Comparison of ENCODE assay signal across 16 cellular contexts in genomic region chr3:67683522-67683921, GRCh38. TPM values are rescaled to one million over a fixed set of nuclear protein-coding genes. Genes with fewer than 3 reads are reported as not detected.
DNase-seq lines count a peak whose midpoint lies in the region; ATAC-seq and TF ChIP-seq lines count a peak whose summit lies in the region.
"Had no signal": no experiment of that assay in that cellular context is flagged by ENCODE, and none has a peak within 500 bp of the region (broad histone marks: within the 10 kb centered on the region; RNA-seq: fewer than 3 reads in every experiment).

No MANE protein-coding gene starts in this region.

- peak overlapping the region; percentile 96 for H3K27ac ChIP-seq in OCI-LY7 (ENCODE audit: low read depth, low read length, poor library complexity, severe bottlenecking)
- H3K27ac ChIP-seq in left ventricle myocardium inferior (replicated peaks), result no peak overlapping the region

- BruUV-seq in OCI-LY7 (replicated peaks; lab: Mats Ljungman, UMichigan), result no TSS peak

- peak overlapping the region; percentile 86; the same call in 1 of the 2 replicates for H2AFZ ChIP-seq in OCI-LY7 (ENCODE audit: low read length)

- H3K9me2 ChIP-seq in OCI-LY7 (ENCODE audit: insufficient read depth, low read length), result no peaks in the 10 kb centered on the region

- no peak for ATAC-seq in stimulated activated memory B cell treated with anti-CD40 and anti-IgM and Interleukin-4, amounts not matched to agents 10 μg/mL and 1 μg/mL and 100 μg/mL, for 72 hours

- H3K36me3 ChIP-seq in OCI-LY7 (ENCODE audit: insufficient read depth, low read length) (peaks cover 15% of the 10 kb centered on the region), left ventricle myocardium inferior (peaks cover 5% of the 10 kb centered on the region)

- no peaks in the 10 kb centered on the region for H3K9me3 Mint-ChIP-seq in activated naive CD4-positive, alpha-beta T cell treated with anti-CD3 and anti-CD28 coated beads, Interleukin-2, amount 10 ng/mL, durations not matched to agents 7 days and 5 days
- no peaks in the 10 kb centered on the region for H3K9me3 Mint-ChIP-seq in stimulated activated memory B cell treated with anti-CD40 and anti-IgM and Interleukin-4, amounts not matched to agents 10 μg/mL and 1 μg/mL and 100 μg/mL, for 72 hours
- H3K9me3 Mint-ChIP-seq: HFFc6 had no signal

- H3K27me3 Mint-ChIP-seq in activated naive CD4-positive, alpha-beta T cell treated with anti-CD3 and anti-CD28 coated beads, Interleukin-2, amount 10 ng/mL, durations not matched to agents 7 days and 5 days, result no peaks in the 10 kb centered on the region
- no peaks in the 10 kb centered on the region for H3K27me3 Mint-ChIP-seq in stimulated activated memory B cell treated with anti-CD40 and anti-IgM and Interleukin-4, amounts not matched to agents 10 μg/mL and 1 μg/mL and 100 μg/mL, for 72 hours

- CTCF ChIA-PET in activated naive CD4-positive, alpha-beta T cell treated with anti-CD3 and anti-CD28 coated beads, Interleukin-2, amount 10 ng/mL, durations not matched to agents 7 days and 5 days (lab: Charles Lee), result interaction anchor here (1.0 to 1.5 kb wide), 2 partner anchors 8 to 28 kb away, joined by 3 to 7 read pairs; no protein-coding TSS in a partner anchor
- CTCF ChIA-PET in OCI-LY7 (lab: Charles Lee; ENCODE audit: unreplicated experiment), result no interaction called here

- peak overlapping the region; percentile 78 for H3K4me2 ChIP-seq in OCI-LY7 (ENCODE audit: low read length)

- H3K79me2 ChIP-seq in OCI-LY7 (ENCODE audit: insufficient read depth, low read depth, low read length), result no peaks in the 10 kb centered on the region

- no peak overlapping the region for H3K4me3 Mint-ChIP-seq in activated naive CD4-positive, alpha-beta T cell treated with anti-CD3 and anti-CD28 coated beads, Interleukin-2, amount 10 ng/mL, durations not matched to agents 7 days and 5 days
- H3K4me3 Mint-ChIP-seq in stimulated activated memory B cell treated with anti-CD40 and anti-IgM and Interleukin-4, amounts not matched to agents 10 μg/mL and 1 μg/mL and 100 μg/mL, for 72 hours, result no peak overlapping the region
- H3K4me3 Mint-ChIP-seq: CD14-positive monocyte, HFFc6 had no signal

- POLR2A ChIA-PET in OCI-LY7 (lab: Charles Lee), result interaction anchor here (0.6 to 2.4 kb wide), 11 partner anchors 8 to 102 kb away, joined by 3 to 16 read pairs (median 3); partner anchors contain the start of gene SUCLG2

- TF ChIP-seq CTCF in GM12864 (IDR thresholded peaks at IDR 0.05; ENCODE audit: low read depth, low read length, missing control alignments) (no peak), OCI-LY7 (conservative IDR thresholded peaks at IDR 0.05; ENCODE audit: low read length) (no peak), left ventricle myocardium inferior (IDR thresholded peaks at IDR 0.05; ENCODE audit: borderline replicate concordance) (no peak)

- H3K9me3 ChIP-seq in OCI-LY7 (ENCODE audit: low read length) (peaks cover 15% of the 10 kb centered on the region; the same call in 1 of the 2 replicates), left ventricle myocardium inferior (replicated peaks) (no peaks in the 10 kb centered on the region)

- peaks cover 3% of the 10 kb centered on the region for H3K36me3 Mint-ChIP-seq in activated naive CD4-positive, alpha-beta T cell treated with anti-CD3 and anti-CD28 coated beads, Interleukin-2, amount 10 ng/mL, durations not matched to agents 7 days and 5 days
- no peaks in the 10 kb centered on the region for H3K36me3 Mint-ChIP-seq in stimulated activated memory B cell treated with anti-CD40 and anti-IgM and Interleukin-4, amounts not matched to agents 10 μg/mL and 1 μg/mL and 100 μg/mL, for 72 hours
- H3K36me3 Mint-ChIP-seq: CD14-positive monocyte had no signal

- DNase-seq in activated naive CD4-positive, alpha-beta T cell treated with anti-CD3 and anti-CD28 coated beads, Interleukin-2, amount 10 ng/mL, durations not matched to agents 7 days and 5 days, result no peak
- no peak for DNase-seq in activated naive CD4-positive, alpha-beta T cell treated with anti-CD3 and anti-CD28 coated beads, Interleukin-2, amount 50 U/mL, for 16 hours
- DNase-seq in GM12864 (ENCODE audit: low read depth), result peak; percentile 60
- peak; percentile 77 for DNase-seq in OCI-LY7 (ENCODE audit: low spot score)
- no peak for DNase-seq in SHP77 (lab: John Stamatoyannopoulos, UW)
- DNase-seq in left ventricle myocardium inferior, result no peak
- no peak for DNase-seq in NCI-H2107 treated with DMSO at 0.1 percent for 48 hours (lab: John Stamatoyannopoulos, UW; ENCODE audit: unreplicated experiment)
- DNase-seq: HFFc6, KBM-7, NCI-H1092 treated with DMSO at 0.1 percent for 48 hours, NCI-H2081 treated with DMSO at 0.1 percent for 48 hours, NCI-H2227 treated with DMSO at 0.1 percent for 48 hours, NCI-H524, SIG-M5 had no signal

- peak overlapping the region; percentile 64 for H3K27ac Mint-ChIP-seq in activated naive CD4-positive, alpha-beta T cell treated with anti-CD3 and anti-CD28 coated beads, Interleukin-2, amount 10 ng/mL, durations not matched to agents 7 days and 5 days
- H3K27ac Mint-ChIP-seq in stimulated activated memory B cell treated with anti-CD40 and anti-IgM and Interleukin-4, amounts not matched to agents 10 μg/mL and 1 μg/mL and 100 μg/mL, for 72 hours, result peak overlapping the region; percentile 58
- H3K27ac Mint-ChIP-seq: CD14-positive monocyte, HFFc6 had no signal

- no peaks in the 10 kb centered on the region for H4K20me1 ChIP-seq in OCI-LY7 (ENCODE audit: insufficient read depth, low read length)

- intact Hi-C loops in OCI-LY7 (cut with micrococcal nuclease; ENCODE audit: unreplicated experiment) (loop anchor here (5.0 to 10.0 kb wide), 2 partner anchors 214 to 1189 kb away; no protein-coding TSS in a partner anchor), left ventricle myocardium inferior (cut with micrococcal nuclease) (no loop called here)

- no peak overlapping the region for H3K4me3 ChIP-seq in GM12864 (ENCODE audit: low read depth, low read length)
- peak overlapping the region; percentile 2 for H3K4me3 ChIP-seq in OCI-LY7 (ENCODE audit: low read depth, low read length, poor library complexity, severe bottlenecking)
- H3K4me3 ChIP-seq in left ventricle myocardium inferior, result no peak overlapping the region

- peaks cover 77% of the 10 kb centered on the region for H3K4me1 ChIP-seq in OCI-LY7 (ENCODE audit: insufficient read depth, low read length, poor library complexity, severe bottlenecking)
- H3K4me1 ChIP-seq in left ventricle myocardium inferior, result no peaks in the 10 kb centered on the region

- H3K4me1 Mint-ChIP-seq in activated naive CD4-positive, alpha-beta T cell treated with anti-CD3 and anti-CD28 coated beads, Interleukin-2, amount 10 ng/mL, durations not matched to agents 7 days and 5 days, result peaks cover 39% of the 10 kb centered on the region
- H3K4me1 Mint-ChIP-seq in stimulated activated memory B cell treated with anti-CD40 and anti-IgM and Interleukin-4, amounts not matched to agents 10 μg/mL and 1 μg/mL and 100 μg/mL, for 72 hours, result peaks cover 34% of the 10 kb centered on the region

- no peaks in the 10 kb centered on the region for H3K27me3 ChIP-seq in left ventricle myocardium inferior (ENCODE audit: low read depth)

RNA-seq across cellular contexts. Expression of gene SUCLG2, which starts 29.1 kb away (rescaled TPM):
- 28.3 and 29.4 TPM in 2 replicates for total RNA-seq in OCI-LY7 (2014; rRNA removed; shearing (Covaris generic))
- total RNA-seq in OCI-LY7 (2022) (44.7 and 48.9 TPM in 2 replicates), left ventricle myocardium inferior (100 TPM)

Comparison
In these comparisons a context has a peak if more than half of its experiments do, and no peak if none do; other contexts are left out.
1. DNase-seq: peak in GM12864 (single experiment) and OCI-LY7 (single experiment); none in activated naive CD4-positive, alpha-beta T cell treated with anti-CD3 and anti-CD28 coated beads, Interleukin-2, amount 10 ng/mL, durations not matched to agents 7 days and 5 days (single experiment), activated naive CD4-positive, alpha-beta T cell treated with anti-CD3 and anti-CD28 coated beads, Interleukin-2, amount 50 U/mL, for 16 hours (single experiment), SHP77 (0 of 2), left ventricle myocardium inferior (single experiment) and NCI-H2107 treated with DMSO at 0.1 percent for 48 hours (single experiment).